11 cellular contexts compared by ENCODE assay signal in genomic region chr22:26892401-26893033, GRCh38.
DNase-seq lines count a peak whose midpoint lies in the region; ATAC-seq, FAIRE-seq and TF ChIP-seq lines count a peak whose summit lies in the region.
"Had no signal": no experiment of that assay in that cellular context is flagged by ENCODE, and none has a peak within 500 bp of the region (broad histone marks: within the 10 kb centered on the region; RNA-seq: fewer than 3 reads in every experiment).

No MANE protein-coding gene starts in this region.

- H3K4me3 ChIP-seq in A549: no peak overlapping the region
- H3K4me3 ChIP-seq in MG63: no peak overlapping the region
- H3K4me3 ChIP-seq in gastroesophageal sphincter: no peak overlapping the region

- peaks cover 69% of the 10 kb centered on the region for H3K4me1 ChIP-seq in A549
- peaks cover 0 to 43% (median 8%) of the 10 kb centered on the region in 3 donors for H3K4me1 ChIP-seq in gastroesophageal sphincter

- H3K27me3 ChIP-seq in MG63 (no peaks in the 10 kb centered on the region), gastroesophageal sphincter (no peaks in the 10 kb centered on the region)

- ATAC-seq in A549 (peak in 1 of 2 experiments; percentile 23; a peak in 2 of 6 replicates), gastroesophageal sphincter (peak; percentile 9), GM18519 (IDR thresholded peaks at IDR 0.05; ENCODE audit: low FRiP score, unreplicated experiment) (no peak), HG02840 (IDR thresholded peaks at IDR 0.05; ENCODE audit: low FRiP score, unreplicated experiment) (no peak)
- ATAC-seq: foreskin keratinocyte, Panc1 had no signal

- POLR2A ChIA-PET in A549 (lab: Yijun Ruan, JAX): no interaction called here

- no peak for TF ChIP-seq CTCF in A549 (IDR thresholded peaks at IDR 0.05)
- TF ChIP-seq CTCF in gastroesophageal sphincter (IDR thresholded peaks at IDR 0.05): no peak

- no peak for TF ChIP-seq RAD21 in A549 (conservative IDR thresholded peaks at IDR 0.05 in 1 of 2, IDR thresholded peaks at IDR 0.05 in 1 of 2)

- H3K27ac ChIP-seq in A549 (peak overlapping the region; percentile 84 to 90), gastroesophageal sphincter (peak overlapping the region in 3 of 4 donors; percentile 79 to 81 (median 80))
- H3K27ac ChIP-seq: foreskin keratinocyte had no signal

- CTCF ChIA-PET in A549 (lab: Yijun Ruan, JAX): interaction anchor here (0.5 to 1.6 kb wide), 4 partner anchors 210 to 358 kb away, joined by 3 to 4 read pairs (median 3); no protein-coding TSS in a partner anchor

- TF ChIP-seq POLR2A in A549 (IDR thresholded peaks at IDR 0.05; ENCODE audit: low read length) (no peak), gastroesophageal sphincter (IDR thresholded peaks at IDR 0.05) (no peak)

- peak overlapping the region; percentile 39 for H3K4me2 ChIP-seq in A549

- WGBS in A549 (ENCODE audit: missing lambda C conversion rate): 59% methylated on average over 5 of the region's 17 CpGs
- WGBS in gastroesophageal sphincter (ENCODE audit: low coverage in 1 of 2), 2 donors: 18 to 41% methylated on average over 4 to 12 of the region's 17 CpGs

- H3K36me3 ChIP-seq in MG63 (no peaks in the 10 kb centered on the region), gastroesophageal sphincter (no peaks in the 10 kb centered on the region)

- no peak for FAIRE-seq in A549 (lab: Jason Lieb, UNC)
- FAIRE-seq: H54 had no signal

- TF ChIP-seq EP300 in A549 (IDR thresholded peaks at IDR 0.05) (no peak), gastroesophageal sphincter (IDR thresholded peaks at IDR 0.05) (no peak)

- H3K9me3 ChIP-seq in A549 (no peaks in the 10 kb centered on the region), MG63 (no peaks in the 10 kb centered on the region), gastroesophageal sphincter (no peaks in the 10 kb centered on the region)

- DNase-seq in A549 (ENCODE audit: low read depth in 1 of 2, low spot score in 1 of 2) (peak in 1 of 2 experiments; percentile 24), MG63 (peak; percentile 80), NCI-H748 treated with DMSO at 0.1 percent for 48 hours (lab: John Stamatoyannopoulos, UW) (peak; percentile 85), SKM-1 (lab: John Stamatoyannopoulos, UW; ENCODE audit: unreplicated experiment) (no peak), GOT3 (lab: John Stamatoyannopoulos, UW) (no peak)

TF ChIP-seq in A549, 52 proteins besides CTCF, POLR2A, EP300 and RAD21:
- TF ChIP-seq NFE2L2 (conservative IDR thresholded peaks at IDR 0.05; ENCODE audit: low read length) (no peak), JUNB (IDR thresholded peaks at IDR 0.05) (no peak), E2F6 (IDR thresholded peaks at IDR 0.05; ENCODE audit: borderline replicate concordance, low read depth) (no peak), ZNF302 (CRISPR knock-in tag; IDR thresholded peaks at IDR 0.05) (no peak), RFX5 (IDR thresholded peaks at IDR 0.05) (no peak), HMGXB4 (CRISPR knock-in tag; IDR thresholded peaks at IDR 0.05; ENCODE audit: borderline replicate concordance) (no peak), TP53 (CRISPR knock-in tag; IDR thresholded peaks at IDR 0.05) (no peak), CEBPB (IDR thresholded peaks at IDR 0.05) (no peak), HOXA7 (CRISPR knock-in tag; IDR thresholded peaks at IDR 0.05) (no peak), MAZ (IDR thresholded peaks at IDR 0.05; ENCODE audit: borderline replicate concordance, low read depth, low read length) (no peak), RCOR1 (IDR thresholded peaks at IDR 0.05; ENCODE audit: low read depth, low read length) (no peak), GATA3 (IDR thresholded peaks at IDR 0.05; ENCODE audit: borderline replicate concordance) (no peak), TFCP2L1 (CRISPR knock-in tag; IDR thresholded peaks at IDR 0.05) (no peak), CBX2 (IDR thresholded peaks at IDR 0.05; ENCODE audit: borderline replicate concordance, low read depth) (no peak), HOXB13 (CRISPR knock-in tag; IDR thresholded peaks at IDR 0.05; ENCODE audit: low read depth) (no peak)
- TF ChIP-seq, protein P1, sequence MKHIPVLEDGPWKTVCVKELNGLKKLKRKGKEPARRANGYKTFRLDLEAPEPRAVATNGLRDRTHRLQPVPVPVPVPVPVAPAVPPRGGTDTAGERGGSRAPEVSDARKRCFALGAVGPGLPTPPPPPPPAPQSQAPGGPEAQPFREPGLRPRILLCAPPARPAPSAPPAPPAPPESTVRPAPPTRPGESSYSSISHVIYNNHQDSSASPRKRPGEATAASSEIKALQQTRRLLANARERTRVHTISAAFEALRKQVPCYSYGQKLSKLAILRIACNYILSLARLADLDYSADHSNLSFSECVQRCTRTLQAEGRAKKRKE (CRISPR knock-in tag; IDR thresholded peaks at IDR 0.05; ENCODE audit: low read depth): no peak
TF ChIP-seq in A549: peak in this region for 0.

Comparison
In these comparisons a context has a peak if more than half of its experiments do, and no peak if none do; other contexts are left out.
1. DNase-seq: peak in MG63 (single experiment) and NCI-H748 treated with DMSO at 0.1 percent for 48 hours (single experiment); none in SKM-1 (single experiment) and GOT3 (single experiment).